In genomic region chr1:27274204-27274603, GRCh38 we compare ENCODE assay signal across 27 cellular contexts.
"Had no signal": no experiment of that assay in that cellular context is flagged by ENCODE, and none has a peak within 500 bp of the region (broad histone marks: within the 10 kb centered on the region; RNA-seq: fewer than 3 reads in every experiment).

No MANE protein-coding gene starts in this region.

- H3K4me1 ChIP-seq: left ventricle myocardium inferior, neural progenitor cell, pancreas, right atrium auricular region, stomach, thyroid gland, transverse colon, upper lobe of left lung, vagina had no signal

- ATAC-seq: heart left ventricle; left colon; natural killer cell; pancreas; sciatic nerve; stimulated activated naive B cell treated with anti-CD40 and anti-IgM and Interleukin-4, amounts not matched to agents 10 μg/mL and 1 μg/mL and 100 μg/mL, for 72 hours; stimulated activated naive CD8-positive, alpha-beta T cell treated with anti-CD3 and anti-CD28 coated beads, Interleukin-15, Interleukin-2, amounts not matched to agents 100 U/mL and 50 U/mL, for 24 hours had no signal

- H3K4me2 ChIP-seq: neural progenitor cell had no signal

- H3K27me3 ChIP-seq: heart left ventricle, neural progenitor cell, pancreas, right atrium auricular region, spleen, stomach, testis, thyroid gland, transverse colon, upper lobe of left lung, vagina had no signal

- H3K4me3 ChIP-seq: heart left ventricle, left ventricle myocardium inferior, lung, neural progenitor cell, pancreas, right atrium auricular region, skin epidermis, spleen, stomach, testis, thyroid gland, transverse colon, upper lobe of left lung, vagina had no signal

- H3K4me1 Mint-ChIP-seq: nephron progenitor cell, neural progenitor cell had no signal

- H3K4me3 Mint-ChIP-seq: immature natural killer cell; mesothelial cell of epicardium; natural killer cell; nephron progenitor cell; neural progenitor cell; stimulated activated naive B cell treated with anti-CD40 and anti-IgM and Interleukin-4, amounts not matched to agents 10 μg/mL and 1 μg/mL and 100 μg/mL, for 72 hours had no signal

- H3K36me3 Mint-ChIP-seq: natural killer cell had no signal

- DNase-seq: heart left ventricle; hypothalamus; immature natural killer cell; kidney; left colon; left ventricle myocardium inferior; mesendoderm; naive B cell; natural killer cell; nephron progenitor cell; pancreas; spleen; stimulated activated CD4-positive, alpha-beta T cell treated with anti-CD3 and anti-CD28 coated beads, Interleukin-4, amount 100 ng/mL, for 24 hours; stimulated activated naive B cell treated with anti-CD40 and anti-IgM and Interleukin-4, amounts not matched to agents 10 μg/mL and 1 μg/mL and 100 μg/mL, for 72 hours; stimulated activated naive CD8-positive, alpha-beta T cell treated with anti-CD3 and anti-CD28 coated beads, Interleukin-15, Interleukin-2, amounts not matched to agents 100 U/mL and 50 U/mL, for 24 hours; stomach; testis; thyroid gland; transverse colon; upper lobe of left lung had no signal

- H3K27me3 Mint-ChIP-seq: naive B cell; stimulated activated naive B cell treated with anti-CD40 and anti-IgM and Interleukin-4, amounts not matched to agents 10 μg/mL and 1 μg/mL and 100 μg/mL, for 72 hours had no signal

- H2AFZ ChIP-seq: neural progenitor cell had no signal

- H3K9ac ChIP-seq: neural progenitor cell had no signal

- H3K36me3 ChIP-seq: pancreas, thyroid gland, vagina had no signal

- H3K27ac ChIP-seq: heart left ventricle, left ventricle myocardium inferior, neural progenitor cell, pancreas, right atrium auricular region, skin epidermis, stomach, testis, thyroid gland, transverse colon, upper lobe of left lung, vagina had no signal

- H3K9me3 ChIP-seq: pancreas, right atrium auricular region, stomach, testis, thyroid gland, transverse colon, upper lobe of left lung, vagina had no signal

- H3K27ac Mint-ChIP-seq: nephron progenitor cell; neural progenitor cell; stimulated activated naive B cell treated with anti-CD40 and anti-IgM and Interleukin-4, amounts not matched to agents 10 μg/mL and 1 μg/mL and 100 μg/mL, for 72 hours had no signal

- H3K9me3 Mint-ChIP-seq: immature natural killer cell, natural killer cell had no signal
